ENCODE assay signal across 1 cellular context in the genomic region with DNA sequence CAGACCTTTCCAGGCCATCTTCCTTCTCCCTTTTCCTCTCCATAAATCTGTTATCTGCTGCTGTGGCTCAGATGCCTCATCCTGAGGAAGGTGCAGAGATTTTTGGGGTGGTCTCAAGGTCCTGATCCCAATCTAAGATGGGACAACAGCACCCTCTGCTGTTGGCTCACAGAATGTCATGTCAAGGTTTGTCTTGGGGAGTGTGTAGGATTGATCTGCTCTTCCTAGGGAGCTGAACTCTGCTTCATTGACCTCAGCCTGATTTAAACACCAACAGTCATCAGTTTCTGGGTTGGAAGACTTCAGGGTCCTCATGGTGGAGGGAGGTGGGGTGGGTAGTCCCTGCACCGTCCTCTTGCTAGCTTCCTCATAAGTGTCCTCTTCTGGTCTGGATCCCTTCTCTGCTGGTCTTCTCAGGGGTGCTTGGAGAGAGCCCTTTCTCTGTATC.
TF ChIP-seq lines count a peak whose summit lies in the region.

No MANE protein-coding gene starts in this region.

TF ChIP-seq in K562, 482 proteins besides CTCF, POLR2A, EP300 and RAD21 (continued from another document and continues in another):
- TF ChIP-seq ZMIZ1 (IDR thresholded peaks at IDR 0.05; ENCODE audit: low read depth in 2 of 2, low read length in 2 of 2) (0 out of 4 replicates have a peak, but pooled peaks of 1 of the 2 experiments have one; percentile 43), JUND (IDR thresholded peaks at IDR 0.05; ENCODE audit: borderline replicate concordance, low read depth, low read length) (peak; percentile 32; the same call in 1 of the 2 replicates), JUND (tag; IDR thresholded peaks at IDR 0.05; ENCODE audit: borderline replicate concordance, low read depth, low read length) (peak; percentile 59; the same call in 1 of the 3 replicates), XRCC4 (IDR thresholded peaks at IDR 0.05; ENCODE audit: extremely low read depth, insufficient read depth, insufficient read length) (no peak), SMC3 (conservative IDR thresholded peaks at IDR 0.05; ENCODE audit: insufficient read depth, low read depth, low read length) (peak; percentile 99), TCF3 (CRISPR knock-in tag; IDR thresholded peaks at IDR 0.05) (peak; percentile 44; the same call in 1 of the 2 replicates), SUPT5H (IDR thresholded peaks at IDR 0.05) (no peak), ARID2 (IDR thresholded peaks at IDR 0.05) (peak; percentile 99), KLF6 (CRISPR knock-in tag; IDR thresholded peaks at IDR 0.05; ENCODE audit: borderline replicate concordance) (no peak), CTBP1 (IDR thresholded peaks at IDR 0.05; ENCODE audit: borderline replicate concordance) (0 out of 2 replicates have a peak, but pooled peaks have one; percentile 34), ATF7 (IDR thresholded peaks at IDR 0.05) (0 out of 2 replicates have a peak, but pooled peaks have one; percentile 25), ETV5 (CRISPR knock-in tag; IDR thresholded peaks at IDR 0.05; ENCODE audit: low read depth) (0 out of 2 replicates have a peak, but pooled peaks have one; percentile 51), TCF7L2 (IDR thresholded peaks at IDR 0.05; ENCODE audit: low read depth, low read length) (no peak), ZNF384 (IDR thresholded peaks at IDR 0.05; ENCODE audit: low read depth, low read length) (no peak), CC2D1A (IDR thresholded peaks at IDR 0.05) (peak; percentile 93), RBM17 (IDR thresholded peaks at IDR 0.05; ENCODE audit: borderline replicate concordance, low read depth, low read length) (no peak), MAZ (CRISPR knock-in tag; conservative IDR thresholded peaks at IDR 0.05 in 1 of 2, IDR thresholded peaks at IDR 0.05 in 1 of 2) (peak in 1 of 2 experiments; percentile 45; a peak in 1 of 4 replicates), ZNF124 (CRISPR knock-in tag; IDR thresholded peaks at IDR 0.05) (no peak), STAG1 (CRISPR knock-in tag; IDR thresholded peaks at IDR 0.05; ENCODE audit: borderline replicate concordance) (peak; percentile 93), MAFK (IDR thresholded peaks at IDR 0.05; ENCODE audit: low read length) (0 out of 2 replicates have a peak, but pooled peaks have one; percentile 28), ZBTB34 (CRISPR knock-in tag; IDR thresholded peaks at IDR 0.05) (no peak), NBN (IDR thresholded peaks at IDR 0.05; ENCODE audit: low read depth) (0 out of 2 replicates have a peak, but pooled peaks have one; percentile 33), ARNT (IDR thresholded peaks at IDR 0.05) (peak in 1 of 2 experiments; percentile 67; a peak in 1 of 4 replicates), LCOR (CRISPR knock-in tag; IDR thresholded peaks at IDR 0.05) (peak; percentile 75; the same call in 1 of the 2 replicates), CEBPG (CRISPR knock-in tag; IDR thresholded peaks at IDR 0.05) (no peak), CEBPG (tag; conservative IDR thresholded peaks at IDR 0.05 in 1 of 2, IDR thresholded peaks at IDR 0.05 in 1 of 2) (no peak), NFIC (IDR thresholded peaks at IDR 0.05) (0 out of 2 replicates have a peak, but pooled peaks have one; percentile 29), GATA2 (CRISPR knock-in tag; IDR thresholded peaks at IDR 0.05) (peak; percentile 69), KDM1A (IDR thresholded peaks at IDR 0.05) (peak; percentile 86 to 88), YY1 (IDR thresholded peaks at IDR 0.05; ENCODE audit: borderline replicate concordance in 1 of 3, control insufficient read depth in 1 of 3, extremely low read depth in 1 of 3, insufficient read depth in 3 of 3, insufficient read length in 1 of 3, insufficient replicate concordance in 2 of 3, low read depth in 1 of 3, low read length in 2 of 3) (no peak), HDAC1 (IDR thresholded peaks at IDR 0.05) (peak in 1 of 2 experiments; percentile 42; a peak in 1 of 4 replicates), MEIS2 (IDR thresholded peaks at IDR 0.05; ENCODE audit: partially characterized antibody) (peak; percentile 13), ZSCAN32 (CRISPR knock-in tag; IDR thresholded peaks at IDR 0.05) (no peak), PHF21A (IDR thresholded peaks at IDR 0.05; ENCODE audit: borderline replicate concordance, low read depth) (peak; percentile 88; the same call in 1 of the 2 replicates), HMGN3 (IDR thresholded peaks at IDR 0.05; ENCODE audit: borderline replicate concordance, extremely low read depth, insufficient read length, low read depth, low read length) (no peak), TEAD4 (IDR thresholded peaks at IDR 0.05; ENCODE audit: low read length) (no peak), TEAD4 (CRISPR knock-in tag; IDR thresholded peaks at IDR 0.05; ENCODE audit: borderline replicate concordance) (no peak), GABPB1 (CRISPR knock-in tag; IDR thresholded peaks at IDR 0.05) (0 out of 2 replicates have a peak, but pooled peaks have one; percentile 33)
- TF ChIP-seq, protein P1, sequence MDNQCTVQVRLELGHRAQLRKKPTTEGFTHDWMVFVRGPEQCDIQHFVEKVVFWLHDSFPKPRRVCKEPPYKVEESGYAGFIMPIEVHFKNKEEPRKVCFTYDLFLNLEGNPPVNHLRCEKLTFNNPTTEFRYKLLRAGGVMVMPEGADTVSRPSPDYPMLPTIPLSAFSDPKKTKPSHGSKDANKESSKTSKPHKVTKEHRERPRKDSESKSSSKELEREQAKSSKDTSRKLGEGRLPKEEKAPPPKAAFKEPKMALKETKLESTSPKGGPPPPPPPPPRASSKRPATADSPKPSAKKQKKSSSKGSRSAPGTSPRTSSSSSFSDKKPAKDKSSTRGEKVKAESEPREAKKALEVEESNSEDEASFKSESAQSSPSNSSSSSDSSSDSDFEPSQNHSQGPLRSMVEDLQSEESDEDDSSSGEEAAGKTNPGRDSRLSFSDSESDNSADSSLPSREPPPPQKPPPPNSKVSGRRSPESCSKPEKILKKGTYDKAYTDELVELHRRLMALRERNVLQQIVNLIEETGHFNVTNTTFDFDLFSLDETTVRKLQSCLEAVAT (IDR thresholded peaks at IDR 0.05): no peak; a peak in 1 of 4 replicates
- TF ChIP-seq, protein P2, sequence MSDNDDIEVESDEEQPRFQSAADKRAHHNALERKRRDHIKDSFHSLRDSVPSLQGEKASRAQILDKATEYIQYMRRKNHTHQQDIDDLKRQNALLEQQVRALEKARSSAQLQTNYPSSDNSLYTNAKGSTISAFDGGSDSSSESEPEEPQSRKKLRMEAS (CRISPR knock-in tag; IDR thresholded peaks at IDR 0.05): 0 out of 2 replicates have a peak, but pooled peaks have one; percentile 18
- TF ChIP-seq, protein P3, sequence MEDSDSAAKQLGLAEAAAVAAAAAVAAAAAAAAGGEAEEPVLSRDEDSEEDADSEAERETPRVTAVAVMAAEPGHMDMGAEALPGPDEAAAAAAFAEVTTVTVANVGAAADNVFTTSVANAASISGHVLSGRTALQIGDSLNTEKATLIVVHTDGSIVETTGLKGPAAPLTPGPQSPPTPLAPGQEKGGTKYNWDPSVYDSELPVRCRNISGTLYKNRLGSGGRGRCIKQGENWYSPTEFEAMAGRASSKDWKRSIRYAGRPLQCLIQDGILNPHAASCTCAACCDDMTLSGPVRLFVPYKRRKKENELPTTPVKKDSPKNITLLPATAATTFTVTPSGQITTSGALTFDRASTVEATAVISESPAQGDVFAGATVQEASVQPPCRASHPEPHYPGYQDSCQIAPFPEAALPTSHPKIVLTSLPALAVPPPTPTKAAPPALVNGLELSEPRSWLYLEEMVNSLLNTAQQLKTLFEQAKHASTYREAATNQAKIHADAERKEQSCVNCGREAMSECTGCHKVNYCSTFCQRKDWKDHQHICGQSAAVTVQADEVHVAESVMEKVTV (CRISPR knock-in tag; IDR thresholded peaks at IDR 0.05): peak; percentile 97
- TF ChIP-seq, protein P4, sequence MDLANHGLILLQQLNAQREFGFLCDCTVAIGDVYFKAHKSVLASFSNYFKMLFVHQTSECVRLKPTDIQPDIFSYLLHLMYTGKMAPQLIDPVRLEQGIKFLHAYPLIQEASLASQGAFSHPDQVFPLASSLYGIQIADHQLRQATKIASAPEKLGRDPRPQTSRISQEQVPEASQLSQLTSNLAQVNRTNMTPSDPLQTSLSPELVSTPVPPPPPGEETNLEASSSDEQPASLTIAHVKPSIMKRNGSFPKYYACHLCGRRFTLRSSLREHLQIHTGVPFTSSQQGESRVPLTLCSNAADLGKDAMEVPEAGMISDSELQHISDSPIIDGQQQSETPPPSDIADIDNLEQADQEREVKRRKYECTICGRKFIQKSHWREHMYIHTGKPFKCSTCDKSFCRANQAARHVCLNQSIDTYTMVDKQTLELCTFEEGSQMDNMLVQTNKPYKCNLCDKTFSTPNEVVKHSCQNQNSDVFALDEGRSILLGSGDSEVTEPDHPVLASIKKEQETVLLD (IDR thresholded peaks at IDR 0.05): no peak
- TF ChIP-seq, protein P5, sequence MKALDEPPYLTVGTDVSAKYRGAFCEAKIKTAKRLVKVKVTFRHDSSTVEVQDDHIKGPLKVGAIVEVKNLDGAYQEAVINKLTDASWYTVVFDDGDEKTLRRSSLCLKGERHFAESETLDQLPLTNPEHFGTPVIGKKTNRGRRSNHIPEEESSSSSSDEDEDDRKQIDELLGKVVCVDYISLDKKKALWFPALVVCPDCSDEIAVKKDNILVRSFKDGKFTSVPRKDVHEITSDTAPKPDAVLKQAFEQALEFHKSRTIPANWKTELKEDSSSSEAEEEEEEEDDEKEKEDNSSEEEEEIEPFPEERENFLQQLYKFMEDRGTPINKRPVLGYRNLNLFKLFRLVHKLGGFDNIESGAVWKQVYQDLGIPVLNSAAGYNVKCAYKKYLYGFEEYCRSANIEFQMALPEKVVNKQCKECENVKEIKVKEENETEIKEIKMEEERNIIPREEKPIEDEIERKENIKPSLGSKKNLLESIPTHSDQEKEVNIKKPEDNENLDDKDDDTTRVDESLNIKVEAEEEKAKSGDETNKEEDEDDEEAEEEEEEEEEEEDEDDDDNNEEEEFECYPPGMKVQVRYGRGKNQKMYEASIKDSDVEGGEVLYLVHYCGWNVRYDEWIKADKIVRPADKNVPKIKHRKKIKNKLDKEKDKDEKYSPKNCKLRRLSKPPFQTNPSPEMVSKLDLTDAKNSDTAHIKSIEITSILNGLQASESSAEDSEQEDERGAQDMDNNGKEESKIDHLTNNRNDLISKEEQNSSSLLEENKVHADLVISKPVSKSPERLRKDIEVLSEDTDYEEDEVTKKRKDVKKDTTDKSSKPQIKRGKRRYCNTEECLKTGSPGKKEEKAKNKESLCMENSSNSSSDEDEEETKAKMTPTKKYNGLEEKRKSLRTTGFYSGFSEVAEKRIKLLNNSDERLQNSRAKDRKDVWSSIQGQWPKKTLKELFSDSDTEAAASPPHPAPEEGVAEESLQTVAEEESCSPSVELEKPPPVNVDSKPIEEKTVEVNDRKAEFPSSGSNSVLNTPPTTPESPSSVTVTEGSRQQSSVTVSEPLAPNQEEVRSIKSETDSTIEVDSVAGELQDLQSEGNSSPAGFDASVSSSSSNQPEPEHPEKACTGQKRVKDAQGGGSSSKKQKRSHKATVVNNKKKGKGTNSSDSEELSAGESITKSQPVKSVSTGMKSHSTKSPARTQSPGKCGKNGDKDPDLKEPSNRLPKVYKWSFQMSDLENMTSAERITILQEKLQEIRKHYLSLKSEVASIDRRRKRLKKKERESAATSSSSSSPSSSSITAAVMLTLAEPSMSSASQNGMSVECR (CRISPR knock-in tag; IDR thresholded peaks at IDR 0.05): peak; percentile 33; the same call in 1 of the 2 replicates
